28 cellular contexts compared by ENCODE assay signal in genomic region chr10:11156480-11156879, GRCh38.
DNase-seq lines count a peak whose midpoint lies in the region; ATAC-seq, FAIRE-seq and TF ChIP-seq lines count a peak whose summit lies in the region.
"Had no signal": no experiment of that assay in that cellular context is flagged by ENCODE, and none has a peak within 500 bp of the region (broad histone marks: within the 10 kb centered on the region; RNA-seq: fewer than 3 reads in every experiment).

No MANE protein-coding gene starts in this region.

- no peak for DNase-seq in activated T-cell treated with anti-CD3 and anti-CD28 coated beads, Interleukin-2, amount 50 U/mL, for 72 hours
- DNase-seq in activated T-cell treated with anti-CD3 and anti-CD28 coated beads, Interleukin-2, amount 50 U/mL, for 24 hours, result no peak
- peak in 2 of 3 experiments; percentile 41 to 46 for DNase-seq in effector memory CD8-positive, alpha-beta T cell
- DNase-seq in H54 (ENCODE audit: insufficient read length, low spot score), result no peak
- DNase-seq in RPMI8226, result no peak
- DNase-seq in NCI-H1105 treated with DMSO at 0.1 percent for 48 hours (lab: John Stamatoyannopoulos, UW), result no peak
- DNase-seq: activated CD4-positive, alpha-beta T cell treated with anti-CD3 and anti-CD28 coated beads, Interleukin-2, amount 50 U/mL, for 4 hours; activated T-cell treated with anti-CD3 and anti-CD28 coated beads, Interleukin-2, amount 50 U/mL, for 1 hour; Calu3; DND-41; KBM-7; left colon; NCI-H1417; NCI-H2029 treated with DMSO at 0.1 percent for 48 hours; NCI-H2227 treated with DMSO at 0.1 percent for 48 hours; NCI-H69; nucleus accumbens; SIG-M5; stimulated activated naive CD4-positive, alpha-beta T cell treated with Interleukin-2 at 50 U/mL for 16 hours had no signal

- H3K27ac Mint-ChIP-seq in activated T-cell treated with anti-CD3 and anti-CD28 coated beads, Interleukin-2, amount 50 U/mL, for 72 hours, result peak overlapping the region; percentile 33
- no peak overlapping the region for H3K27ac Mint-ChIP-seq in activated T-cell treated with anti-CD3 and anti-CD28 coated beads, Interleukin-2, amount 50 U/mL, for 24 hours
- peak overlapping the region in 2 of 3 donors; percentile 13 to 87 for H3K27ac Mint-ChIP-seq in IgD-negative memory B cell
- peak overlapping the region; percentile 44 to 73 for H3K27ac Mint-ChIP-seq in effector memory CD8-positive, alpha-beta T cell
- peak overlapping the region; percentile 10 for H3K27ac Mint-ChIP-seq in stimulated activated naive CD8-positive, alpha-beta T cell treated with anti-CD3 and anti-CD28 coated beads, Interleukin-15, Interleukin-2, amounts not matched to agents 100 ng/mL and 50 ng/mL, for 24 hours
- H3K27ac Mint-ChIP-seq: memory B cell had no signal

- peak overlapping the region in 1 of 2 donors; percentile 44 for H3K4me3 Mint-ChIP-seq in activated T-cell treated with anti-CD3 and anti-CD28 coated beads, Interleukin-2, amount 50 U/mL, for 72 hours
- H3K4me3 Mint-ChIP-seq in activated T-cell treated with anti-CD3 and anti-CD28 coated beads, Interleukin-2, amount 50 U/mL, for 24 hours, result no peak overlapping the region
- peak overlapping the region in 2 of 4 donors; percentile 36 to 43 for H3K4me3 Mint-ChIP-seq in IgD-negative memory B cell
- H3K4me3 Mint-ChIP-seq in effector memory CD8-positive, alpha-beta T cell, result peak overlapping the region; percentile 56 to 72
- no peak overlapping the region for H3K4me3 Mint-ChIP-seq in stimulated activated naive CD8-positive, alpha-beta T cell treated with anti-CD3 and anti-CD28 coated beads, Interleukin-15, Interleukin-2, amounts not matched to agents 100 ng/mL and 50 ng/mL, for 24 hours
- H3K4me3 Mint-ChIP-seq: memory B cell, WTC11 had no signal

- no peak for TF ChIP-seq POLR2A in H54 (IDR thresholded peaks at IDR 0.05; ENCODE audit: low read depth, low read length)

- H3K36me3 Mint-ChIP-seq in activated T-cell treated with anti-CD3 and anti-CD28 coated beads, Interleukin-2, amount 50 U/mL, for 72 hours (ENCODE audit: insufficient read depth in 2 of 2), result peaks cover 0 to 3% of the 10 kb centered on the region in 2 donors
- H3K36me3 Mint-ChIP-seq in activated T-cell treated with anti-CD3 and anti-CD28 coated beads, Interleukin-2, amount 50 U/mL, for 24 hours (ENCODE audit: low read depth), result no peaks in the 10 kb centered on the region
- H3K36me3 Mint-ChIP-seq in IgD-negative memory B cell, result no peaks in the 10 kb centered on the region
- peaks cover under 1% of the 10 kb centered on the region for H3K36me3 Mint-ChIP-seq in effector memory CD8-positive, alpha-beta T cell (ENCODE audit: insufficient read depth)
- no peaks in the 10 kb centered on the region for H3K36me3 Mint-ChIP-seq in stimulated activated naive CD8-positive, alpha-beta T cell treated with anti-CD3 and anti-CD28 coated beads, Interleukin-15, Interleukin-2, amounts not matched to agents 100 ng/mL and 50 ng/mL, for 24 hours (ENCODE audit: low read depth)
- H3K36me3 Mint-ChIP-seq: activated naive CD8-positive, alpha-beta T cell; memory B cell had no signal

- H3K4me1 Mint-ChIP-seq in activated T-cell treated with anti-CD3 and anti-CD28 coated beads, Interleukin-2, amount 50 U/mL, for 72 hours (ENCODE audit: low read depth), result peaks cover 88% of the 10 kb centered on the region
- peaks cover 88% of the 10 kb centered on the region for H3K4me1 Mint-ChIP-seq in activated T-cell treated with anti-CD3 and anti-CD28 coated beads, Interleukin-2, amount 50 U/mL, for 24 hours (ENCODE audit: low read depth)
- peaks cover 36 to 72% (median 45%) of the 10 kb centered on the region in 3 donors for H3K4me1 Mint-ChIP-seq in IgD-negative memory B cell
- H3K4me1 Mint-ChIP-seq in effector memory CD8-positive, alpha-beta T cell (ENCODE audit: low read depth in 2 of 2), result peaks cover 47 to 58% of the 10 kb centered on the region in 2 donors
- H3K4me1 Mint-ChIP-seq in stimulated activated naive CD8-positive, alpha-beta T cell treated with anti-CD3 and anti-CD28 coated beads, Interleukin-15, Interleukin-2, amounts not matched to agents 100 ng/mL and 50 ng/mL, for 24 hours (ENCODE audit: low read depth), result peaks cover 90% of the 10 kb centered on the region

- ATAC-seq in activated T-cell treated with anti-CD3 and anti-CD28 coated beads, Interleukin-2, amount 50 U/mL, for 72 hours (replicated peaks in 1 of 2), result peak; percentile 33 to 63
- ATAC-seq in effector memory CD8-positive, alpha-beta T cell (replicated peaks), result peak; percentile 93
- ATAC-seq: HCT116, left colon, Panc1, WTC11 had no signal

- H3K9me3 Mint-ChIP-seq in activated T-cell treated with anti-CD3 and anti-CD28 coated beads, Interleukin-2, amount 50 U/mL, for 72 hours, result no peaks in the 10 kb centered on the region
- H3K9me3 Mint-ChIP-seq in activated T-cell treated with anti-CD3 and anti-CD28 coated beads, Interleukin-2, amount 50 U/mL, for 24 hours, result no peaks in the 10 kb centered on the region
- no peaks in the 10 kb centered on the region for H3K9me3 Mint-ChIP-seq in IgD-negative memory B cell
- peaks cover 0 to 1% of the 10 kb centered on the region in 2 donors for H3K9me3 Mint-ChIP-seq in effector memory CD8-positive, alpha-beta T cell
- H3K9me3 Mint-ChIP-seq in stimulated activated naive CD8-positive, alpha-beta T cell treated with anti-CD3 and anti-CD28 coated beads, Interleukin-15, Interleukin-2, amounts not matched to agents 100 ng/mL and 50 ng/mL, for 24 hours, result no peaks in the 10 kb centered on the region
- H3K9me3 Mint-ChIP-seq: memory B cell had no signal

- FAIRE-seq in H54 (lab: Jason Lieb, UNC), result no peak
- FAIRE-seq: astrocyte, frontal cortex had no signal

- no peaks in the 10 kb centered on the region for H3K27me3 Mint-ChIP-seq in activated T-cell treated with anti-CD3 and anti-CD28 coated beads, Interleukin-2, amount 50 U/mL, for 72 hours (ENCODE audit: low read depth)
- no peaks in the 10 kb centered on the region for H3K27me3 Mint-ChIP-seq in activated T-cell treated with anti-CD3 and anti-CD28 coated beads, Interleukin-2, amount 50 U/mL, for 24 hours
- peaks cover 6% of the 10 kb centered on the region for H3K27me3 Mint-ChIP-seq in IgD-negative memory B cell
- no peaks in the 10 kb centered on the region for H3K27me3 Mint-ChIP-seq in effector memory CD8-positive, alpha-beta T cell
- no peaks in the 10 kb centered on the region for H3K27me3 Mint-ChIP-seq in stimulated activated naive CD8-positive, alpha-beta T cell treated with anti-CD3 and anti-CD28 coated beads, Interleukin-15, Interleukin-2, amounts not matched to agents 100 ng/mL and 50 ng/mL, for 24 hours
- H3K27me3 Mint-ChIP-seq: activated naive CD8-positive, alpha-beta T cell; memory B cell had no signal

Comparison
In these comparisons a context has a peak if more than half of its experiments do, and no peak if none do; other contexts are left out.
1. DNase-seq: peak in effector memory CD8-positive, alpha-beta T cell (2 of 3); none in activated T-cell treated with anti-CD3 and anti-CD28 coated beads, Interleukin-2, amount 50 U/mL, for 72 hours (0 of 2), activated T-cell treated with anti-CD3 and anti-CD28 coated beads, Interleukin-2, amount 50 U/mL, for 24 hours (single experiment), H54 (single experiment), RPMI8226 (single experiment) and NCI-H1105 treated with DMSO at 0.1 percent for 48 hours (single experiment).
2. H3K4me3 Mint-ChIP-seq: peak in effector memory CD8-positive, alpha-beta T cell (2 of 2); none in activated T-cell treated with anti-CD3 and anti-CD28 coated beads, Interleukin-2, amount 50 U/mL, for 24 hours (single experiment) and stimulated activated naive CD8-positive, alpha-beta T cell treated with anti-CD3 and anti-CD28 coated beads, Interleukin-15, Interleukin-2, amounts not matched to agents 100 ng/mL and 50 ng/mL, for 24 hours (single experiment).